Comparison of ENCODE assay signal across 8 cellular contexts in the genomic region with DNA sequence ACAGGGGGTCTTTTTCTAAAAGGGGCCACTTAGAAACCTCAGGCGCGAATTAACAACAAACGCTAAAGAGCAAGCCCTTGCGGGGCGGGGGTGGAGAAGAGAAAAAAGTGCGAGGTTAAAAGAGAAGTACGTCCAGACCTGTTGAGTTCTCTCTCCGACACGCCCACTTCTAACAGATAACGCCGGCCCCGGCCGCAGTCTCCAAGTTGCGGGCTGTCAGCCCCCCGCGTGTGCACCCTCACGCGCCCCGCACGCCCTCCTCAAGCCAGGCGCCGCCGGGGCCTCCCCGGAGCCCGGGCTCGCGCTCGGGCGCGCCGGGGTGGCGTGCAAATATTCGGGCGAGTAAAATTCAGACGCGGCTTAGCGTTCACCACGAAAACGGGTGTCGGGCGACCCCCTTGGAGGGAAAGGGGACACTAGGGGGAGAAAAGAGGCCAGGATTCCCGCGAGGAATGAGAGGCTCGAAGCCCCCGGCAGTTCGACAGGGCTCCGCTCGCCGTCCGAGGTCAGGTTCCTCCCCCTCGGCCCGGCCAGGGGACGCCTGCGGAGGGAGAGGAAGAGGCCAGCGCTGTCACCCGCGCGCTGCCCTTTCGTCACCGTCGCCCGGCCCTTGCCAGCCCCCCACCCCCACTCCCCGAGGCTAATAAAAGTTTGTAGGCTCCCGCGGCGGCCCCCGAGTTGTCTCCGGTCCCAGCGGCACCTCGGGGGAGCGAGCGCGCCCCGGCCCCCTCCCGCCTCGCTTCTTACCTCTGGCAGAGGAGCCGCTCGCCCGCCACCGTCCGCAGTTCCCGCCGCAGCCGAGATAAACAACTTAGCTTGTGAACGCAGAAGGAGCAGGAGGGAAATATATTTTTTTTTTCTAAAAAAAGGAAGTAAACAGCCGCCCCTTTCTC. TPM values are rescaled to one million over a fixed set of nuclear protein-coding genes. Genes with fewer than 3 reads are reported as not detected.
DNase-seq lines count a peak whose midpoint lies in the region; ATAC-seq and TF ChIP-seq lines count a peak whose summit lies in the region.

No MANE protein-coding gene starts in this region.

- peaks cover 41% of the 10 kb centered on the region for H3K4me1 Mint-ChIP-seq in mesothelial cell of epicardium

- no peak for TF ChIP-seq CTCF in epithelial cell of esophagus (IDR thresholded peaks at IDR 0.05; ENCODE audit: insufficient read depth, low read depth, low read length, missing control alignments)
- no peak for TF ChIP-seq CTCF in mesothelial cell of epicardium (IDR thresholded peaks at IDR 0.05; ENCODE audit: unreplicated experiment)

- H3K4me3 ChIP-seq in epithelial cell of esophagus (ENCODE audit: low read length): peak overlapping the region; percentile 72

- peak; percentile 25 to 31 (median 30) for DNase-seq in activated CD4-positive, CD25-positive, alpha-beta regulatory T cell (lab: John Stamatoyannopoulos, UW)
- DNase-seq in NOMO-1 treated with DMSO at 0.1 percent for 48 hours (lab: John Stamatoyannopoulos, UW; ENCODE audit: unreplicated experiment): peak; percentile 75
- DNase-seq in activated T-cell treated with anti-CD3 and anti-CD28 coated beads for 1 hour (ENCODE audit: low read depth): peak; percentile 19
- peak; percentile 64 for DNase-seq in epithelial cell of esophagus (ENCODE audit: low read depth)
- DNase-seq in mesothelial cell of epicardium (ENCODE audit: low spot score in 2 of 2, unreplicated experiment in 2 of 2): peak; percentile 43 to 67
- peak; percentile 17 to 21 for DNase-seq in stimulated activated CD8-positive, alpha-beta memory T cell treated with anti-CD3 and anti-CD28 coated beads, Interleukin-7, amount 100 ng/mL, for 1 hour (ENCODE audit: low read depth in 2 of 2)

- peaks cover 11% of the 10 kb centered on the region for H3K36me3 Mint-ChIP-seq in mesothelial cell of epicardium

- peaks cover 15% of the 10 kb centered on the region for H3K27me3 Mint-ChIP-seq in mesothelial cell of epicardium (ENCODE audit: low read depth)

- no peak for ATAC-seq in activated CD4-positive, CD25-positive, alpha-beta regulatory T cell treated with anti-CD3 and anti-CD28 coated beads, Interleukin-2, amount 50 U/mL, for 24 hours
- ATAC-seq in HG03432 (IDR thresholded peaks at IDR 0.05; ENCODE audit: unreplicated experiment): no peak

- H3K4me3 Mint-ChIP-seq in mesothelial cell of epicardium: peak overlapping the region; percentile 73

- no peaks in the 10 kb centered on the region for H3K9me3 Mint-ChIP-seq in mesothelial cell of epicardium

- no peak overlapping the region for H3K27ac Mint-ChIP-seq in mesothelial cell of epicardium

RNA-seq across cellular contexts. Expression of a gene that starts 0.8 kb away (rescaled TPM):
- 29.2 to 35.3 TPM (median 34.5 TPM) in 3 replicates for total RNA-seq in mesothelial cell of epicardium

Comparison
In these comparisons a context has a peak if more than half of its experiments do, and no peak if none do; other contexts are left out.
1. DNase-seq: peak in every context shown above with its lines; median percentile 75 in NOMO-1 treated with DMSO at 0.1 percent for 48 hours; 64 in epithelial cell of esophagus; 55 in mesothelial cell of epicardium; 30 in activated CD4-positive, CD25-positive, alpha-beta regulatory T cell; 19 in activated T-cell treated with anti-CD3 and anti-CD28 coated beads for 1 hour; 19 in stimulated activated CD8-positive, alpha-beta memory T cell treated with anti-CD3 and anti-CD28 coated beads, Interleukin-7, amount 100 ng/mL, for 1 hour.